Comparison of ENCODE assay signal across 9 cellular contexts in the genomic region with DNA sequence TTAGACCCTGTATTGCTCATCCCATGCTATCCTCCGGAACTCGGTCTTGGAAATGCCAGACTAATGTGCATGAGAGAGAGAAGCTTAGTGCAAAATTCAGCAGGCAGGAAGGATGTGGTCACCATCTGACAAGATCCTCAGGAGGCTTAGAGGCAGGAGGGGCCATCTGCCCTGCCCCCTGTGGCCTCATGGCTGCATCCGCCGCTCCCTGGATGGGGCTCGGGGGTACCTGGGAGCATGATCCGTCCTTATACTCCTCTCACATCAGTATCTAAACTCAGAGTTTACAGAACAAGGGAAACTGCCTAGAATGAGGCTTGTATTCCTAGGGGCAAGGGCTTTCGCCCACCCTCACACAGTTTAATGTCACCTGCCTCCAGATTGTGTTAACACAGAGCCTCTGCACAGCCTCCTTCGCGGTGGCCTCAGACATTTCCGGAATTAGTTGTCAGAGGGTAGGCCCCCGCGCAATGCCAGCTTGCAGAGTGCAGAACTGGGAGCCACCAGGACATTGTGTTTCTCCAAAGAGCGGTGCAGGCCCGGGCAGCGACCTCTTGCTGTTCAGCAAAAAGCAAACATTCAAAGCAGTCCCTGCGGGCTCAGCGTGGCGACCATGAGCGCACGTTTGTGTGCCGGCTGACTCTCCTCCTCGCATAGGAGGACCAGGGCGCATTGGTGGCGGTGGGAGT. TPM values are rescaled to one million over a fixed set of nuclear protein-coding genes. Genes with fewer than 3 reads are reported as not detected.
DNase-seq lines count a peak whose midpoint lies in the region; ATAC-seq and TF ChIP-seq lines count a peak whose summit lies in the region.
"Had no signal": no experiment of that assay in that cellular context is flagged by ENCODE, and none has a peak within 500 bp of the region (broad histone marks: within the 10 kb centered on the region; RNA-seq: fewer than 3 reads in every experiment).

No MANE protein-coding gene starts in this region.

- ATAC-seq in left cardiac atrium (peak; percentile 27 to 49), left ventricle myocardium superior (no peak), GM21825 (IDR thresholded peaks at IDR 0.05; ENCODE audit: unreplicated experiment) (no peak)
- ATAC-seq in stimulated activated memory B cell treated with anti-CD40 and anti-IgM and Interleukin-4, amounts not matched to agents 10 μg/mL and 1 μg/mL and 100 μg/mL, for 72 hours = peak; percentile 64

- no peaks in the 10 kb centered on the region for H3K9me3 ChIP-seq in testis

- intact Hi-C loops in left cardiac atrium (cut with DNase I) = no loop called here
- intact Hi-C loops in left ventricle myocardium superior (cut with micrococcal nuclease) = no loop called here
- intact Hi-C loops in testis (cut with DNase I; ENCODE audit: low total_unique reads) = no loop called here

- H3K27ac Mint-ChIP-seq in stimulated activated memory B cell treated with anti-CD40 and anti-IgM and Interleukin-4, amounts not matched to agents 10 μg/mL and 1 μg/mL and 100 μg/mL, for 72 hours = peak overlapping the region; percentile 40

- H3K4me3 ChIP-seq in coronary artery = no peak overlapping the region
- no peak overlapping the region for H3K4me3 ChIP-seq in testis

- no peaks in the 10 kb centered on the region for H3K36me3 Mint-ChIP-seq in stimulated activated memory B cell treated with anti-CD40 and anti-IgM and Interleukin-4, amounts not matched to agents 10 μg/mL and 1 μg/mL and 100 μg/mL, for 72 hours

- H3K4me1 ChIP-seq in testis = no peaks in the 10 kb centered on the region

- H3K27me3 ChIP-seq in testis = no peaks in the 10 kb centered on the region

- H3K4me1 Mint-ChIP-seq in stimulated activated memory B cell treated with anti-CD40 and anti-IgM and Interleukin-4, amounts not matched to agents 10 μg/mL and 1 μg/mL and 100 μg/mL, for 72 hours = peaks cover 22% of the 10 kb centered on the region

- TF ChIP-seq CTCF in coronary artery (IDR thresholded peaks at IDR 0.05) = no peak
- TF ChIP-seq CTCF in testis (IDR thresholded peaks at IDR 0.05) = no peak

- 55 to 64% methylated on average over 23 to 24 of the region's 24 CpGs for WGBS in testis, 2 donors

- H3K4me3 Mint-ChIP-seq in stimulated activated memory B cell treated with anti-CD40 and anti-IgM and Interleukin-4, amounts not matched to agents 10 μg/mL and 1 μg/mL and 100 μg/mL, for 72 hours = peak overlapping the region; percentile 59

- no peaks in the 10 kb centered on the region for H3K27me3 Mint-ChIP-seq in stimulated activated memory B cell treated with anti-CD40 and anti-IgM and Interleukin-4, amounts not matched to agents 10 μg/mL and 1 μg/mL and 100 μg/mL, for 72 hours

- no peaks in the 10 kb centered on the region for H3K36me3 ChIP-seq in testis (ENCODE audit: low read depth, missing control alignments)

- TF ChIP-seq POLR2A in testis (IDR thresholded peaks at IDR 0.05) = no peak

- DNase-seq in left cardiac atrium = peak; percentile 33
- no peak for DNase-seq in left ventricle myocardium superior
- DNase-seq in T-helper 9 cell = peak; percentile 11
- peak; percentile 55 for DNase-seq in coronary artery (ENCODE audit: low spot score)
- DNase-seq in activated CD4-positive, CD25-positive, alpha-beta regulatory T cell (lab: John Stamatoyannopoulos, UW) = no peak
- DNase-seq in testis = no peak

- H3K27ac ChIP-seq in coronary artery (no peak overlapping the region), testis (no peak overlapping the region)

- H3K9me3 Mint-ChIP-seq in stimulated activated memory B cell treated with anti-CD40 and anti-IgM and Interleukin-4, amounts not matched to agents 10 μg/mL and 1 μg/mL and 100 μg/mL, for 72 hours = no peaks in the 10 kb centered on the region

RNA-seq across cellular contexts. Expression of a gene that starts 39.2 kb away (rescaled TPM):
- under 1 TPM; 0.08 to 0.18 TPM for total RNA-seq in left cardiac atrium
- total RNA-seq in left ventricle myocardium superior = 0.15 TPM
- total RNA-seq in testis = under 1 TPM in 1 of 2 donors, not detected in 1; 0.06 TPM
- polyA plus RNA-seq in testis (ENCODE audit: insufficient read depth, low read depth, low replicate concordance) = 0.15 TPM
- polyA plus RNA-seq: BJ had no signal

Comparison
In these comparisons a context has a peak if more than half of its experiments do, and no peak if none do; other contexts are left out.
1. ATAC-seq: peak in left cardiac atrium (2 of 2) and stimulated activated memory B cell treated with anti-CD40 and anti-IgM and Interleukin-4, amounts not matched to agents 10 μg/mL and 1 μg/mL and 100 μg/mL, for 72 hours (single experiment); none in left ventricle myocardium superior (single experiment) and GM21825 (single experiment).
2. DNase-seq: peak in left cardiac atrium (single experiment), T-helper 9 cell (single experiment) and coronary artery (single experiment); none in left ventricle myocardium superior (single experiment), activated CD4-positive, CD25-positive, alpha-beta regulatory T cell (0 of 4) and testis (single experiment).